Comparison of ENCODE assay signal across 26 cellular contexts in the genomic region with DNA sequence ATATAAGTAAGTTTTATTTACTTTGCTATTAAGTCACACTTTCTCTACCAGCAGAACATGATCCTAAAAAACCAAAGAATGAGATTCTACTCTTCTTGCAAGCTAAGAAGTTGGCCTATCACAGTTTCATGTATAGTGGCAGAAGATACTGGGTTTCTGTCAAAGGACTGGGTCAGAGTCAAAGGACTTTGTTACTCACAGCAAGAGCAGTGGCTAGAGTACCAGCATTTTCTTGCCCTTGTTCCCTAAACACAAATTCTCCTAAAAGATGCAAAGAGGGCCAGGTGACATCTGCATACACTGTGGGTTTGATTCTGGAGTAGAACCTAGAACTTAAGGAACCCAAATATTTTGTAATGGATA.
A peak's percentile ranks its signal among the peaks of the same experiment; 100 is the strongest.
DNase-seq lines count a peak whose midpoint lies in the region; ATAC-seq and TF ChIP-seq lines count a peak whose summit lies in the region.
"Had no signal": no experiment of that assay in that cellular context is flagged by ENCODE, and none has a peak within 500 bp of the region (broad histone marks: within the 10 kb centered on the region; RNA-seq: fewer than 3 reads in every experiment).

No MANE protein-coding gene starts in this region.

- H3K9me3 ChIP-seq in BLaER1 treated with 17β-estradiol and CSF1 and Interleukin-3, amounts not matched to agents 10 nM and 100 nM (replicated peaks in 1 of 11) = peaks cover 43 to 58% (median 52%) of the 10 kb centered on the region in 11 experiments
- no peaks in the 10 kb centered on the region for H3K9me3 ChIP-seq in hepatocyte (ENCODE audit: low read depth)
- H3K9me3 ChIP-seq: uterus had no signal

- CTCF ChIA-PET in activated CD8-positive, alpha-beta T cell treated with anti-CD3 and anti-CD28 coated beads for 36 hours (lab: Charles Lee) = no interaction called here

- H3K27ac Mint-ChIP-seq in T-helper 2 cell treated with Interferon-gamma antibody and Interleukin-4, amounts not matched to agents 5 μg/mL and 100 μg/mL, for 36 hours = peak overlapping the region; percentile 68
- H3K27ac Mint-ChIP-seq in activated CD8-positive, alpha-beta T cell treated with anti-CD3 and anti-CD28 coated beads for 36 hours = peak overlapping the region; percentile 88
- H3K27ac Mint-ChIP-seq: brain, H9 had no signal

- peaks cover 75% of the 10 kb centered on the region for H3K36me3 Mint-ChIP-seq in T-helper 2 cell treated with Interferon-gamma antibody and Interleukin-4, amounts not matched to agents 5 μg/mL and 100 μg/mL, for 36 hours (ENCODE audit: low read depth)
- H3K36me3 Mint-ChIP-seq in activated CD8-positive, alpha-beta T cell treated with anti-CD3 and anti-CD28 coated beads for 36 hours (ENCODE audit: low read depth) = peaks cover 80% of the 10 kb centered on the region

- TF ChIP-seq CTCF in activated CD8-positive, alpha-beta T cell treated with anti-CD3 and anti-CD28 coated beads for 36 hours (IDR thresholded peaks at IDR 0.05) = no peak
- no peak for TF ChIP-seq CTCF in hepatocyte (IDR thresholded peaks at IDR 0.05; ENCODE audit: poor library complexity)

- H3K4me2 ChIP-seq in BLaER1 treated with 17β-estradiol and CSF1 and Interleukin-3, amounts not matched to agents 10 nM and 100 nM = peak overlapping the region in 3 of 11 experiments; percentile 51 to 56 (median 55); a peak in 2 of 22 replicates
- no peak overlapping the region for H3K4me2 ChIP-seq in hepatocyte

- no peak overlapping the region for H2AFZ ChIP-seq in hepatocyte

- peaks cover 0 to 37% (median 0%) of the 10 kb centered on the region in 11 experiments; a peak in 2 of 22 replicates for H4K20me1 ChIP-seq in BLaER1 treated with 17β-estradiol and CSF1 and Interleukin-3, amounts not matched to agents 10 nM and 100 nM
- H4K20me1 ChIP-seq in hepatocyte (ENCODE audit: insufficient read depth, poor library complexity, severe bottlenecking) = no peaks in the 10 kb centered on the region

- H3K27ac ChIP-seq in BLaER1 treated with 17β-estradiol and CSF1 and Interleukin-3, amounts not matched to agents 10 nM and 100 nM = peak overlapping the region in 6 of 11 experiments; percentile 44 to 69 (median 59); a peak in 8 of 22 replicates
- peak overlapping the region; percentile 42 for H3K27ac ChIP-seq in hepatocyte
- H3K27ac ChIP-seq: gastroesophageal sphincter, left lung, Peyer's patch, uterus had no signal

- no peak for DNase-seq in T-helper 2 cell treated with Interferon-gamma antibody and Interleukin-4, amounts not matched to agents 5 μg/mL and 100 μg/mL, for 36 hours (ENCODE audit: low spot score)
- no peak for DNase-seq in T-helper 2 cell
- DNase-seq in activated CD8-positive, alpha-beta T cell treated with anti-CD3 and anti-CD28 coated beads for 36 hours = no peak
- no peak for DNase-seq in hepatocyte (ENCODE audit: low spot score)
- DNase-seq in NCI-H82 (lab: John Stamatoyannopoulos, UW) = no peak
- no peak for DNase-seq in iPS-NIHi11 (ENCODE audit: low spot score)
- DNase-seq: 8988T; activated CD4-positive, CD25-positive, alpha-beta regulatory T cell; DMS53; GDM1; H9; left lung; mesendoderm; NCI-H1105; NCI-H187 treated with DMSO at 0.1 percent for 48 hours; NCI-H526; occipital lobe; Peyer's patch; SHP77 treated with DMSO at 0.1 percent for 48 hours; stimulated activated naive CD4-positive, alpha-beta T cell treated with Interleukin-2 at 50 U/mL for 16 hours; uterus had no signal

- peaks cover 37% of the 10 kb centered on the region for H3K79me2 ChIP-seq in hepatocyte

- H3K9me2 ChIP-seq in hepatocyte (replicated peaks; ENCODE audit: insufficient read depth) = no peaks in the 10 kb centered on the region

- H3K4me1 ChIP-seq in BLaER1 treated with 17β-estradiol and CSF1 and Interleukin-3, amounts not matched to agents 10 nM and 100 nM = peaks cover 17 to 43% (median 30%) of the 10 kb centered on the region in 10 experiments
- no peaks in the 10 kb centered on the region for H3K4me1 ChIP-seq in hepatocyte (ENCODE audit: insufficient read depth)
- H3K4me1 ChIP-seq: uterus had no signal

- ATAC-seq in activated CD8-positive, alpha-beta T cell treated with anti-CD3 and anti-CD28 coated beads for 36 hours = no peak
- no peak for ATAC-seq in HG02571 (IDR thresholded peaks at IDR 0.05; ENCODE audit: unreplicated experiment)
- ATAC-seq: gastroesophageal sphincter, K562, left lung had no signal

- POLR2A ChIA-PET in activated CD8-positive, alpha-beta T cell treated with anti-CD3 and anti-CD28 coated beads for 36 hours (lab: Charles Lee) = interaction anchor here (0.6 to 1.0 kb wide), 2 partner anchors 65 to 74 kb away, joined by 3 to 4 read pairs; no protein-coding TSS in a partner anchor

- peak overlapping the region in 1 of 10 experiments; percentile 20; a peak in 1 of 20 replicates for H3K4me3 ChIP-seq in BLaER1 treated with 17β-estradiol and CSF1 and Interleukin-3, amounts not matched to agents 10 nM and 100 nM
- H3K4me3 ChIP-seq in hepatocyte = no peak overlapping the region
- H3K4me3 ChIP-seq: gastroesophageal sphincter, K562, left lung, Peyer's patch, uterus had no signal

- peaks cover 53% of the 10 kb centered on the region for H3K4me1 Mint-ChIP-seq in T-helper 2 cell treated with Interferon-gamma antibody and Interleukin-4, amounts not matched to agents 5 μg/mL and 100 μg/mL, for 36 hours (ENCODE audit: low read depth)
- H3K4me1 Mint-ChIP-seq in activated CD8-positive, alpha-beta T cell treated with anti-CD3 and anti-CD28 coated beads for 36 hours (ENCODE audit: low read depth) = peaks cover 79% of the 10 kb centered on the region

- H3K36me3 ChIP-seq in BLaER1 treated with 17β-estradiol and CSF1 and Interleukin-3, amounts not matched to agents 10 nM and 100 nM = peaks cover 41 to 59% (median 49%) of the 10 kb centered on the region in 11 experiments
- no peaks in the 10 kb centered on the region for H3K36me3 ChIP-seq in hepatocyte (replicated peaks; ENCODE audit: insufficient read depth, low read depth)
- H3K36me3 ChIP-seq: uterus had no signal

- H3K9ac ChIP-seq in BLaER1 treated with 17β-estradiol and CSF1 and Interleukin-3, amounts not matched to agents 10 nM and 100 nM = no peak overlapping the region

- intact Hi-C loops in activated CD8-positive, alpha-beta T cell treated with anti-CD3 and anti-CD28 coated beads for 36 hours (cut with micrococcal nuclease) = no loop called here

- H3K27me3 Mint-ChIP-seq in T-helper 2 cell treated with Interferon-gamma antibody and Interleukin-4, amounts not matched to agents 5 μg/mL and 100 μg/mL, for 36 hours (ENCODE audit: low read depth) = no peaks in the 10 kb centered on the region
- no peaks in the 10 kb centered on the region for H3K27me3 Mint-ChIP-seq in activated CD8-positive, alpha-beta T cell treated with anti-CD3 and anti-CD28 coated beads for 36 hours
- H3K27me3 Mint-ChIP-seq: brain had no signal

- H3K27me3 ChIP-seq in BLaER1 treated with 17β-estradiol and CSF1 and Interleukin-3, amounts not matched to agents 10 nM and 100 nM = no peaks in the 10 kb centered on the region
- no peaks in the 10 kb centered on the region for H3K27me3 ChIP-seq in hepatocyte
- H3K27me3 ChIP-seq: gastroesophageal sphincter, left lung, Peyer's patch, uterus had no signal

- H3K9me3 Mint-ChIP-seq in T-helper 2 cell treated with Interferon-gamma antibody and Interleukin-4, amounts not matched to agents 5 μg/mL and 100 μg/mL, for 36 hours = peaks cover 33% of the 10 kb centered on the region
- H3K9me3 Mint-ChIP-seq in activated CD8-positive, alpha-beta T cell treated with anti-CD3 and anti-CD28 coated beads for 36 hours = peaks cover 36% of the 10 kb centered on the region

- peak overlapping the region; percentile 36 for H3K4me3 Mint-ChIP-seq in T-helper 2 cell treated with Interferon-gamma antibody and Interleukin-4, amounts not matched to agents 5 μg/mL and 100 μg/mL, for 36 hours
- no peak overlapping the region for H3K4me3 Mint-ChIP-seq in activated CD8-positive, alpha-beta T cell treated with anti-CD3 and anti-CD28 coated beads for 36 hours
- H3K4me3 Mint-ChIP-seq: brain, H9 had no signal
